ENCODE assay signal across 30 cellular contexts in the genomic region with DNA sequence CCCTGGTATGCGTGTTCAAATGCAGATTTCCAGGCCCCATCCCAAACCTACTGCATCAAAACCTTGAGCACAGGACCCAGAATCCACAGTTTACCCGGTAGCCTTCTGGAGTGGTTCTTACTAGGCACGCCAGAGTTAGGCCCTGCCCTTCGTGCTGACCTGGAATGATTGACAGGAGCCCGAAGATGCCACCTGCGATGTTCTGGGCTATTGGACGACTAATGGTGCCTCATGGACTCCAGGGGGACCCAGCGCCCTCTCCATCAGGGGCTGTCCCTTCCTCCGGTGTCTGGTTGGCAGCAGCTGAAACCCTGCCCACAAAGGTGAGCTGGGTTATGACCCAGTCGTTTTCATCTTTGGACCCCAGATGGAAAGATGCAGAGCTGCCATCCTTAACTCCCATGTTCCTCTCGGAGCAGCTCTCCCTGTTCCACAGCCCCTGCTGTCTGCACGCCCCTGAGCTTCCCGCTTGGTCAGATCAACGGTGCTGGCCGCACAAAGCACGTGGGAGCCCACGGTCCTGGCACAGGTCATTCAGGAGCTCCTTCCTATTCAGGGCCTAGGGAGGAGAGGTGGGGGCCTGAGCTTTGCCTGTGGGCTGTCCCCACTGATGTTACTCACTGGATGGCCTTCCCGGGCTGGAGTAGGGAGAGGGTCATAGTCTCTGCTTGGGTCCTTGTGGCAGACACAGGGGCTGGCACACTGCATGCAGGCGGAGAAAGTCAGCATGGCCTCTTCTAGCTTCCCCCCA.
"Had no signal": no experiment of that assay in that cellular context is flagged by ENCODE, and none has a peak within 500 bp of the region (broad histone marks: within the 10 kb centered on the region; RNA-seq: fewer than 3 reads in every experiment).

No MANE protein-coding gene starts in this region.

- DNase-seq: activated B cell treated with CpG ODN at 0.5 μM for 24 hours; activated CD4-positive, alpha-beta memory T cell treated with anti-CD3 and anti-CD28 coated beads for 36 hours; activated CD4-positive, alpha-beta T cell treated with anti-CD3 and anti-CD28 coated beads for 4 hours; activated CD4-positive, alpha-beta T cell treated with anti-CD3 and anti-CD28 coated beads, Interleukin-2, amount 50 U/mL, for 1 hour; activated CD4-positive, CD25-positive, alpha-beta regulatory T cell treated with anti-CD3 and anti-CD28 coated beads, Interleukin-2, amount 50 U/mL, for 72 hours; activated CD8-positive, alpha-beta memory T cell treated with anti-CD3 and anti-CD28 coated beads, Interleukin-2, amount 10 ng/mL, durations not matched to agents 7 days and 5 days; activated effector memory CD4-positive, alpha-beta T cell treated with anti-CD3 and anti-CD28 coated beads, Interleukin-2, amount 50 U/mL, for 16 hours; activated naive CD4-positive, alpha-beta T cell; activated naive CD4-positive, alpha-beta T cell treated with anti-CD3 and anti-CD28 coated beads, Interleukin-2, amount 50 U/mL, for 16 hours; activated naive CD8-positive, alpha-beta T cell treated with anti-CD3 and anti-CD28 coated beads for 36 hours; activated T-cell treated with anti-CD3 and anti-CD28 coated beads, Interleukin-2, amount 50 U/mL, for 1 hour; activated T-cell treated with anti-CD3 and anti-CD28 coated beads, Interleukin-2, amount 50 U/mL, for 72 hours; amniotic stem cell; aorta; KG1; MM.1S; MV-4-11; NCI-H1092; NCI-H1436 treated with DMSO at 0.1 percent for 48 hours; NCI-H1694 treated with DMSO at 0.1 percent for 48 hours; NCI-H2029; NCI-H345; NCI-H524 treated with DMSO at 0.1 percent for 48 hours; SHP77; T1000 had no signal

- ATAC-seq: activated CD8-positive, alpha-beta memory T cell treated with anti-CD3 and anti-CD28 coated beads, Interleukin-2, amount 10 ng/mL, durations not matched to agents 7 days and 5 days; activated T-cell treated with anti-CD3 and anti-CD28 coated beads, Interleukin-2, amount 50 U/mL, for 72 hours; activated T-helper 17 cell treated with anti-CD3 and anti-CD28 coated beads, Interleukin-2, amount 50 U/mL, for 72 hours; Panc1 had no signal

- H3K4me1 ChIP-seq: SJCRH30 had no signal

- H3K36me3 ChIP-seq: cardiac muscle cell had no signal

- H3K27ac ChIP-seq: cardiac muscle cell, SJCRH30, SK-N-MC had no signal

- H3K4me3 ChIP-seq: cardiac muscle cell, SJCRH30, SK-N-MC had no signal

- H3K27me3 ChIP-seq: cardiac muscle cell, SJCRH30 had no signal
